21 cellular contexts compared by ENCODE assay signal in the genomic region with DNA sequence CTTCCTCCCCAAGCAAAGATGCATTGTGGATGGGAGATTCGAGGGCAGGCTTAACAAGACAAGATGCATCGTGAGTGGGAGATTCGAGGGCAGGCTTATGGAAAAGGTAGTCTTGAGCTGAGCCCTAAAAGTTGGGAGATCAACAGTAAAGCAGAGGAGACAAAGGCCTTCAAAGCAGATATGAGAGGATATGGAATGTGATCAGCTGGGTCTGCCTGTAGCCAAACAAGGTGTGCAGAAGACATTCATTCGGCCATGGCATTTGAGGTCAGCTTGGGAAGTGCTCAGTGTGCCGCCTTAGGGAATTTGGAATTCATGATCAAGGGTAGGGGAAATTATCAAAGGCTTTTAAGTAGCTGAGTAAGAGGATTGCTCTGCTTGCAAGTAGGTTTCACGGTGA. TPM values are rescaled to one million over a fixed set of nuclear protein-coding genes. Genes with fewer than 3 reads are reported as not detected.
DNase-seq lines count a peak whose midpoint lies in the region; ATAC-seq and TF ChIP-seq lines count a peak whose summit lies in the region.
"Had no signal": no experiment of that assay in that cellular context is flagged by ENCODE, and none has a peak within 500 bp of the region (broad histone marks: within the 10 kb centered on the region; RNA-seq: fewer than 3 reads in every experiment).

No MANE protein-coding gene starts in this region.

- no peak overlapping the region for H3K27ac Mint-ChIP-seq in osteocyte (ENCODE audit: unreplicated experiment)
- H3K27ac Mint-ChIP-seq: B cell; CD4-positive, alpha-beta T cell; CD8-positive, alpha-beta T cell had no signal

- H3K36me3 ChIP-seq in WERI-Rb-1, result no peaks in the 10 kb centered on the region
- H3K36me3 ChIP-seq: BLaER1 treated with 17β-estradiol and CSF1 and Interleukin-3, amounts not matched to agents 10 nM and 100 nM had no signal

- no peak for ATAC-seq in HG02840 (IDR thresholded peaks at IDR 0.05; ENCODE audit: low FRiP score, unreplicated experiment)
- ATAC-seq in GM19467 (IDR thresholded peaks at IDR 0.05; ENCODE audit: unreplicated experiment), result no peak
- ATAC-seq: A549; CD8-positive, alpha-beta T cell had no signal

- H3K36me3 Mint-ChIP-seq in osteocyte (ENCODE audit: unreplicated experiment), result no peaks in the 10 kb centered on the region
- H3K36me3 Mint-ChIP-seq: CD8-positive, alpha-beta T cell had no signal

- no peak for TF ChIP-seq CTCF in WERI-Rb-1 (IDR thresholded peaks at IDR 0.05; ENCODE audit: low read depth, low read length)
- TF ChIP-seq CTCF in osteocyte (IDR thresholded peaks at IDR 0.05), result no peak

- H3K27me3 ChIP-seq in WERI-Rb-1 (ENCODE audit: insufficient read depth, low read depth, severe bottlenecking), result peaks cover 2% of the 10 kb centered on the region
- H3K27me3 ChIP-seq: BLaER1 treated with 17β-estradiol and CSF1 and Interleukin-3, amounts not matched to agents 10 nM and 100 nM had no signal

- no peaks in the 10 kb centered on the region for H3K4me1 Mint-ChIP-seq in osteocyte (ENCODE audit: unreplicated experiment)
- H3K4me1 Mint-ChIP-seq: B cell had no signal

- no peaks in the 10 kb centered on the region for H3K27me3 Mint-ChIP-seq in osteocyte (ENCODE audit: unreplicated experiment)
- H3K27me3 Mint-ChIP-seq: B cell; CD4-positive, alpha-beta T cell had no signal

- H3K4me3 Mint-ChIP-seq in osteocyte (ENCODE audit: unreplicated experiment), result no peak overlapping the region
- H3K4me3 Mint-ChIP-seq: B cell; CD4-positive, alpha-beta T cell; CD8-positive, alpha-beta T cell had no signal

- H3K9me3 ChIP-seq in WERI-Rb-1 (ENCODE audit: severe bottlenecking), result no peaks in the 10 kb centered on the region
- H3K9me3 ChIP-seq: A549; BLaER1 treated with 17β-estradiol and CSF1 and Interleukin-3, amounts not matched to agents 10 nM and 100 nM; Caco-2 had no signal

- DNase-seq in NCI-H82 treated with DMSO at 0.1 percent for 48 hours (lab: John Stamatoyannopoulos, UW; ENCODE audit: unreplicated experiment) (peak; percentile 24), NCI-H82 (lab: John Stamatoyannopoulos, UW) (no peak), WERI-Rb-1 (peak; percentile 53), osteocyte (ENCODE audit: extremely low spot score, unreplicated experiment) (peak; percentile 15), HT-29 (ENCODE audit: low spot score) (no peak)
- DNase-seq: AML-193; Caco-2; Calu3; CD4-positive, alpha-beta T cell; CD8-positive, alpha-beta T cell; DMS79 treated with DMSO at 0.1 percent for 48 hours; EL; GF-D8 had no signal

- peaks cover 18% of the 10 kb centered on the region for H3K9me3 Mint-ChIP-seq in osteocyte (ENCODE audit: unreplicated experiment)

- H3K4me3 ChIP-seq in WERI-Rb-1 (ENCODE audit: low read depth, low read length), result no peak overlapping the region
- H3K4me3 ChIP-seq: A549; BLaER1 treated with 17β-estradiol and CSF1 and Interleukin-3, amounts not matched to agents 10 nM and 100 nM had no signal

- H3K27ac ChIP-seq in WERI-Rb-1, result no peak overlapping the region
- H3K27ac ChIP-seq: 22Rv1; A549; BLaER1 treated with 17β-estradiol and CSF1 and Interleukin-3, amounts not matched to agents 10 nM and 100 nM; C4-2B had no signal

RNA-seq across cellular contexts. Expression of a gene that starts 39.5 kb away (rescaled TPM):
- not detected in 2 replicates for total RNA-seq in osteocyte
- total RNA-seq in HT-29 (2014; rRNA removed; shearing (Covaris generic)), result 0.03 TPM in 1 of 2 replicates, not detected in the other
- total RNA-seq: A172; B cell; Caco-2; CD4-positive, alpha-beta T cell; CD8-positive, alpha-beta T cell had no signal

Comparison
In these comparisons a context has a peak if more than half of its experiments do, and no peak if none do; other contexts are left out.
1. DNase-seq: peak in NCI-H82 treated with DMSO at 0.1 percent for 48 hours (single experiment), WERI-Rb-1 (single experiment) and osteocyte (single experiment); none in NCI-H82 (single experiment) and HT-29 (single experiment).